ENCODE assay signal across 12 cellular contexts in the genomic region with DNA sequence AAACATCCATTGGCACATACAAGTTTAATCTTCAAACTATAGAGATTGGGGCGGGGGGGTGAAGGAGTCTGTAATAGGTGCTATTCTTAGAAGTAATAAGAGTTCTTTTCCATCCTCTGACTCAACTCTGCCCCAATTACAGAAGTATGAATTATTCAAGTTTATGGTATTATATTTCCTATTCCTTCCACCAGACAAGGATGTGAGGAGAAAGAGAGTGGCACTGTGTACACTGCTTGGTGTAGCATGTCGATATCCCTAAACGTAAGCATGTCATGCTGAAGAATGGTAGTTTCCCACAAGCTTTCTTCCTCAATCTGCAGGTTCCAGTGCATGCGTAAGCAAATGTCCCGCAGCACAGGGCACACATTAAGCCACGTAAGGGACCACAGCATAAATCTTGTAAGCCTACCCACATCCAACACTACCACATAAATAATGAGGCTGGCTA. TPM values are rescaled to one million over a fixed set of nuclear protein-coding genes. Genes with fewer than 3 reads are reported as not detected.
A peak's percentile ranks its signal among the peaks of the same experiment; 100 is the strongest.
DNase-seq lines count a peak whose midpoint lies in the region; ATAC-seq, FAIRE-seq and TF ChIP-seq lines count a peak whose summit lies in the region.
"Had no signal": no experiment of that assay in that cellular context is flagged by ENCODE, and none has a peak within 500 bp of the region (broad histone marks: within the 10 kb centered on the region; RNA-seq: fewer than 3 reads in every experiment).

No MANE protein-coding gene starts in this region.

- no peak overlapping the region for H3K4me3 ChIP-seq in pancreas
- H3K4me3 ChIP-seq: prostate gland, SK-N-MC had no signal

- intact Hi-C loops in CD4-positive, alpha-beta T cell (cut with DNase I, micrococcal nuclease), result no loop called here
- intact Hi-C loops in pancreas (cut with DNase I), result loop anchor here in 1 of 3 donors (10.0 kb wide), 1 partner anchor 53 kb away; no protein-coding TSS in a partner anchor

- no peak for TF ChIP-seq CTCF in CD4-positive, alpha-beta T cell (IDR thresholded peaks at IDR 0.05)
- TF ChIP-seq CTCF in pancreas (IDR thresholded peaks at IDR 0.05), result no peak
- TF ChIP-seq CTCF in GM20000 (IDR thresholded peaks at IDR 0.05; ENCODE audit: extremely low read depth, missing control alignments), result no peak

- H3K4me1 Mint-ChIP-seq in CD4-positive, alpha-beta T cell (ENCODE audit: low read depth), result peaks cover 89% of the 10 kb centered on the region
- peaks cover 76 to 80% of the 10 kb centered on the region in 2 donors for H3K4me1 Mint-ChIP-seq in effector memory CD8-positive, alpha-beta T cell (ENCODE audit: low read depth in 2 of 2)

- no peak for DNase-seq in CD4-positive, alpha-beta T cell
- DNase-seq in MV-4-11 (lab: John Stamatoyannopoulos, UW) (peak; percentile 60), pancreas (no peak), GM20000 (ENCODE audit: low spot score) (no peak), iPS-NIHi7 (ENCODE audit: extremely low spot score) (no peak)
- no peak for DNase-seq in effector memory CD8-positive, alpha-beta T cell
- DNase-seq in stimulated activated CD4-positive, alpha-beta T cell treated with anti-CD3 and anti-CD28 coated beads, Interleukin-2, amount 100 ng/mL, for 48 hours, result no peak
- DNase-seq: DMS53, NCI-H187 treated with DMSO at 0.1 percent for 48 hours had no signal

- peak overlapping the region; percentile 71 for H3K27ac Mint-ChIP-seq in CD4-positive, alpha-beta T cell
- peak overlapping the region; percentile 92 to 93 for H3K27ac Mint-ChIP-seq in effector memory CD8-positive, alpha-beta T cell

- no peaks in the 10 kb centered on the region for H3K9me3 Mint-ChIP-seq in CD4-positive, alpha-beta T cell
- H3K9me3 Mint-ChIP-seq in effector memory CD8-positive, alpha-beta T cell, result no peaks in the 10 kb centered on the region

- no peaks in the 10 kb centered on the region for H3K27me3 ChIP-seq in CD4-positive, alpha-beta T cell (ENCODE audit: control insufficient read depth, insufficient read depth, low read length)
- no peaks in the 10 kb centered on the region for H3K27me3 ChIP-seq in pancreas

- peak; percentile 72 for ATAC-seq in CD4-positive, alpha-beta T cell (ENCODE audit: poor library complexity)
- peak; percentile 61 for ATAC-seq in effector memory CD8-positive, alpha-beta T cell (replicated peaks)
- ATAC-seq in pancreas (peak in 3 of 4 donors; percentile 3 to 47 (median 39)), HG03045 (IDR thresholded peaks at IDR 0.05; ENCODE audit: unreplicated experiment) (no peak)

- no peaks in the 10 kb centered on the region for H3K9me3 ChIP-seq in CD4-positive, alpha-beta T cell (ENCODE audit: control insufficient read depth, low read length)
- no peaks in the 10 kb centered on the region for H3K9me3 ChIP-seq in pancreas
- H3K9me3 ChIP-seq: prostate gland had no signal

- H3K4me1 ChIP-seq in pancreas, result peaks cover 36 to 62% (median 55%) of the 10 kb centered on the region in 3 donors

- no peaks in the 10 kb centered on the region for H3K36me3 ChIP-seq in pancreas
- H3K36me3 ChIP-seq: prostate gland had no signal

- CTCF ChIA-PET in CD4-positive, alpha-beta T cell (lab: Charles Lee), result interaction anchor here (0.9 kb wide), 1 partner anchor 9 kb away, joined by 4 read pairs; no protein-coding TSS in a partner anchor

- FAIRE-seq in pancreas (lab: Jason Lieb, UNC), result no peak

- 44 to 49% methylated on average over 6 of the region's 6 CpGs for WGBS in pancreas, 2 donors

- peak overlapping the region; percentile 38 for H3K4me3 Mint-ChIP-seq in CD4-positive, alpha-beta T cell
- peak overlapping the region; percentile 67 for H3K4me3 Mint-ChIP-seq in effector memory CD8-positive, alpha-beta T cell

- H3K27me3 Mint-ChIP-seq in CD4-positive, alpha-beta T cell, result no peaks in the 10 kb centered on the region
- H3K27me3 Mint-ChIP-seq in effector memory CD8-positive, alpha-beta T cell, result no peaks in the 10 kb centered on the region

- peaks cover 21% of the 10 kb centered on the region for H3K36me3 Mint-ChIP-seq in CD4-positive, alpha-beta T cell (ENCODE audit: low read depth)
- peaks cover 39% of the 10 kb centered on the region for H3K36me3 Mint-ChIP-seq in effector memory CD8-positive, alpha-beta T cell (ENCODE audit: insufficient read depth)

- no peak overlapping the region for H3K27ac ChIP-seq in CD4-positive, alpha-beta T cell (ENCODE audit: low read depth, low read length)
- peak overlapping the region in 1 of 4 donors; percentile 4 for H3K27ac ChIP-seq in pancreas
- H3K27ac ChIP-seq: prostate gland, SK-N-MC had no signal

- POLR2A ChIA-PET in CD4-positive, alpha-beta T cell (lab: Charles Lee), result interaction anchor here (1.0 to 2.1 kb wide), 2 partner anchors 13 to 60 kb away, joined by 3 to 13 read pairs; a partner anchor contains a TSS

RNA-seq across cellular contexts. Expression of a gene that starts 14.1 kb away (rescaled TPM):
- 100 to 1,000 TPM; 101 to 102 TPM for total RNA-seq in CD4-positive, alpha-beta T cell
- total RNA-seq in pancreas, result 10 to 100 TPM; 36.2 to 53.3 (median 39.9) TPM
- polyA plus RNA-seq in pancreas, result 10 to 100 TPM; 16.9 to 41.2 TPM
